Comparison of ENCODE assay signal across 12 cellular contexts in the genomic region with DNA sequence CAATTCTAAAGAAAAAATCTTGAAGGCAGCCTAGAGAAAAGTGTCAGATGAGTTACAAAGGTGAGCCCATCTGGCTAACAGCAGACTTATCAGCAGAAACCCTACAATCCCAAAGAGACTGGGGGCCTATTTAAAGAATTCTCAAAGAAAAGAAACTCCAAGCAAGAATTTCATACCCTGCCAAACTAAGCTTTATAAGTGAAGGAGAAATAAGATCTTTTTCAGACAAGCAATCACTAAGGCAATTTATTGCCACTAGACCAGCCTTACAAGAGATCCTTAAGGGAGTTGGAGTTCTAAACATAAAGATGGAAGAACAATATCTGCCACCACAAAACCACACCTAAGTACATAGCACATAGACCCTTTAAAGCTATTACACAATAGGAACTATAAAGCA. TPM values are rescaled to one million over a fixed set of nuclear protein-coding genes. Genes with fewer than 3 reads are reported as not detected.
"Had no signal": no experiment of that assay in that cellular context is flagged by ENCODE, and none has a peak within 500 bp of the region (broad histone marks: within the 10 kb centered on the region; RNA-seq: fewer than 3 reads in every experiment).

No MANE protein-coding gene starts in this region.

- H3K9ac ChIP-seq: GM23248 had no signal

- H3K4me1 ChIP-seq: HAP-1 had no signal

- FAIRE-seq: H1, H54 had no signal

- H3K36me3 ChIP-seq: HAP-1 had no signal

- H3K9me3 ChIP-seq: HAP-1 had no signal

- H3K9me3 Mint-ChIP-seq: GM23338, HFFc6 had no signal

- H3K4me2 ChIP-seq: GM23338 had no signal

- DNase-seq: GM23248, GOT3, H7, H9, HCEC 1CT, HFFc6 had no signal

- H3K27ac Mint-ChIP-seq: GM23338, H9, HFFc6 had no signal

- H2AFZ ChIP-seq: GM23248, GM23338 had no signal

- H3K4me3 Mint-ChIP-seq: GM23338, H9, HFFc6 had no signal

- ATAC-seq: GM23338, HCT116 had no signal

- H3K4me1 Mint-ChIP-seq: GM23338, H9 had no signal

- H3K27ac ChIP-seq: GM23248 had no signal

- H3K4me3 ChIP-seq: GM23248, GM23338, HAP-1 had no signal

RNA-seq across cellular contexts. Expression of a gene that starts 24.9 kb away (rescaled TPM):
- total RNA-seq: GM23248, GM23338, H1, H4, H7, H9, HFFc6 had no signal
- polyA plus RNA-seq: GM23248, GM23338, H1 had no signal

RNA-seq across cellular contexts. Expression of a gene that starts 30.0 kb away (rescaled TPM):
- total RNA-seq: GM23248, GM23338, H1, H4, H7, H9, HFFc6 had no signal
- polyA plus RNA-seq: GM23248, GM23338, H1 had no signal

RNA-seq across cellular contexts. Expression of a gene that starts 39.7 kb away (rescaled TPM):
- total RNA-seq: GM23248, GM23338, H1, H4, H7, H9, HFFc6 had no signal
- polyA plus RNA-seq: GM23248, GM23338, H1 had no signal
